In genomic region chr17:82459936-82460335, GRCh38 we compare ENCODE assay signal across 8 cellular contexts. TPM values are rescaled to one million over a fixed set of nuclear protein-coding genes. Genes with fewer than 3 reads are reported as not detected.
DNase-seq lines count a peak whose midpoint lies in the region; ATAC-seq, FAIRE-seq and TF ChIP-seq lines count a peak whose summit lies in the region.
"Not testable (repeated sequence)": the region's sequence is repeated elsewhere in the genome, so short reads cannot be mapped to it uniquely, and the experiment has no call there.

No MANE protein-coding gene starts in this region.

- H3K4me1 ChIP-seq in BLaER1 treated with 17β-estradiol and CSF1 and Interleukin-3, amounts not matched to agents 10 nM and 100 nM = peaks cover 19 to 50% (median 31%) of the 10 kb centered on the region in 10 experiments
- H3K4me1 ChIP-seq in HUES64 (ENCODE audit: insufficient read depth, low read length); kidney (ENCODE audit: control insufficient read depth in 1 of 2, insufficient read depth in 1 of 2, low read depth in 1 of 2, low read length in 2 of 2): not testable (repeated sequence)
- H3K4me1 ChIP-seq in SK-N-SH (ENCODE audit: control insufficient read depth in 1 of 2, insufficient read depth in 2 of 2, low read depth in 1 of 2, low read length in 1 of 2) = peaks cover 5 to 11% of the 10 kb centered on the region in 2 experiments; a peak in 3 of 4 replicates
- peaks cover 65 to 79% of the 10 kb centered on the region in 2 experiments for H3K4me1 ChIP-seq in K562 (replicated peaks in 1 of 2; ENCODE audit: control insufficient read depth in 2 of 2, insufficient read depth in 2 of 2, low read length in 2 of 2)

- TF ChIP-seq POLR2A in K562 (conservative IDR thresholded peaks at IDR 0.05) = not testable (repeated sequence)

- H2AFZ ChIP-seq in SK-N-SH (ENCODE audit: low read depth); K562 (ENCODE audit: low read depth, low read length): not testable (repeated sequence)

- H3K4me3 Mint-ChIP-seq in activated CD8-positive, alpha-beta T cell treated with anti-CD3 and anti-CD28 coated beads, Interleukin-2, amount 10 ng/mL, durations not matched to agents 7 days and 5 days = peak overlapping the region; percentile 94
- peak overlapping the region; percentile 95 for H3K4me3 Mint-ChIP-seq in neural crest cell
- peak overlapping the region; percentile 5 for H3K4me3 Mint-ChIP-seq in stimulated activated naive CD8-positive, alpha-beta T cell treated with anti-CD3 and anti-CD28 coated beads, Interleukin-15, Interleukin-2, amounts not matched to agents 100 ng/mL and 50 ng/mL, for 24 hours

- not testable (repeated sequence) for FAIRE-seq in K562 (lab: Jason Lieb, UNC); kidney (lab: Jason Lieb, UNC)

- H3K27ac Mint-ChIP-seq in activated CD8-positive, alpha-beta T cell treated with anti-CD3 and anti-CD28 coated beads, Interleukin-2, amount 10 ng/mL, durations not matched to agents 7 days and 5 days; neural crest cell (ENCODE audit: unreplicated experiment); stimulated activated naive CD8-positive, alpha-beta T cell treated with anti-CD3 and anti-CD28 coated beads, Interleukin-15, Interleukin-2, amounts not matched to agents 100 ng/mL and 50 ng/mL, for 24 hours: not testable (repeated sequence)

- H3K9me3 Mint-ChIP-seq in activated CD8-positive, alpha-beta T cell treated with anti-CD3 and anti-CD28 coated beads, Interleukin-2, amount 10 ng/mL, durations not matched to agents 7 days and 5 days (ENCODE audit: insufficient read depth); neural crest cell; stimulated activated naive CD8-positive, alpha-beta T cell treated with anti-CD3 and anti-CD28 coated beads, Interleukin-15, Interleukin-2, amounts not matched to agents 100 ng/mL and 50 ng/mL, for 24 hours: not testable (repeated sequence)

- peak overlapping the region; percentile 80 to 99 (median 90); a peak in 18 of 20 replicates for H3K4me3 ChIP-seq in BLaER1 treated with 17β-estradiol and CSF1 and Interleukin-3, amounts not matched to agents 10 nM and 100 nM
- H3K4me3 ChIP-seq in HUES64 (ENCODE audit: low read length) = peak overlapping the region; percentile 78; the same call in 1 of the 2 replicates
- H3K4me3 ChIP-seq in SK-N-SH (ENCODE audit: low read depth in 2 of 2, low read length in 1 of 2) = peak overlapping the region in 1 of 2 experiments; percentile 92; a peak in 2 of 4 replicates
- H3K4me3 ChIP-seq in K562 = peak overlapping the region; percentile 83
- not testable (repeated sequence) for H3K4me3 ChIP-seq in kidney (ENCODE audit: low read length in 2 of 2)

- H3K9me1 ChIP-seq in K562 (ENCODE audit: control insufficient read depth, insufficient read depth, low read length) = not testable (repeated sequence)

- H3K4me1 Mint-ChIP-seq in activated CD8-positive, alpha-beta T cell treated with anti-CD3 and anti-CD28 coated beads, Interleukin-2, amount 10 ng/mL, durations not matched to agents 7 days and 5 days (ENCODE audit: low read depth) = peaks cover 41% of the 10 kb centered on the region
- peaks cover 17% of the 10 kb centered on the region for H3K4me1 Mint-ChIP-seq in neural crest cell
- H3K4me1 Mint-ChIP-seq in stimulated activated naive CD8-positive, alpha-beta T cell treated with anti-CD3 and anti-CD28 coated beads, Interleukin-15, Interleukin-2, amounts not matched to agents 100 ng/mL and 50 ng/mL, for 24 hours (ENCODE audit: low read depth) = peaks cover 26% of the 10 kb centered on the region

- H3K36me3 Mint-ChIP-seq in activated CD8-positive, alpha-beta T cell treated with anti-CD3 and anti-CD28 coated beads, Interleukin-2, amount 10 ng/mL, durations not matched to agents 7 days and 5 days (ENCODE audit: low read depth) = peaks cover 60% of the 10 kb centered on the region
- not testable (repeated sequence) for H3K36me3 Mint-ChIP-seq in neural crest cell (ENCODE audit: low read depth)
- peaks cover 26% of the 10 kb centered on the region for H3K36me3 Mint-ChIP-seq in stimulated activated naive CD8-positive, alpha-beta T cell treated with anti-CD3 and anti-CD28 coated beads, Interleukin-15, Interleukin-2, amounts not matched to agents 100 ng/mL and 50 ng/mL, for 24 hours (ENCODE audit: low read depth)

- POLR2A ChIA-PET in SK-N-SH (lab: Yijun Ruan, JAX) = not testable (repeated sequence)
- POLR2A ChIA-PET in activated CD8-positive, alpha-beta T cell treated with anti-CD3 and anti-CD28 coated beads, Interleukin-2, amount 10 ng/mL, durations not matched to agents 7 days and 5 days (lab: Charles Lee) = interaction anchor here (0.7 to 2.1 kb wide), 3 partner anchors 11 to 216 kb away, joined by 4 to 12 read pairs (median 4); no protein-coding TSS in a partner anchor
- POLR2A ChIA-PET in K562 (lab: Yijun Ruan, JAX) = interaction anchor here (0.6 to 1.0 kb wide), 3 partner anchors 8 to 13 kb away, joined by 3 read pairs; no protein-coding TSS in a partner anchor

- peak overlapping the region; percentile 82 to 96 (median 90) for H3K4me2 ChIP-seq in BLaER1 treated with 17β-estradiol and CSF1 and Interleukin-3, amounts not matched to agents 10 nM and 100 nM
- H3K4me2 ChIP-seq in SK-N-SH = peak overlapping the region; percentile 94
- H3K4me2 ChIP-seq in K562 (ENCODE audit: insufficient read depth, low read length) = peak overlapping the region; percentile 89

- not testable (repeated sequence) for BruUV-seq in K562 (replicated peaks; lab: Mats Ljungman, UMichigan)

- not testable (repeated sequence) for TF ChIP-seq EP300 in SK-N-SH (IDR thresholded peaks at IDR 0.05; ENCODE audit: borderline replicate concordance in 1 of 2, low read depth in 1 of 2, low read length in 1 of 2); K562 (IDR thresholded peaks at IDR 0.05; ENCODE audit: low read length)

- peaks cover 0 to 13% (median 2%) of the 10 kb centered on the region in 11 experiments; a peak in 12 of 22 replicates for H3K9me3 ChIP-seq in BLaER1 treated with 17β-estradiol and CSF1 and Interleukin-3, amounts not matched to agents 10 nM and 100 nM (replicated peaks in 1 of 11)
- H3K9me3 ChIP-seq in HUES64 (ENCODE audit: insufficient read depth, low read depth, low read length); SK-N-SH; K562 (replicated peaks; ENCODE audit: control insufficient read depth, insufficient read depth, low read depth, low read length); kidney (ENCODE audit: control insufficient read depth in 1 of 2, low read length in 2 of 2): not testable (repeated sequence)

- DNase-seq in SK-N-SH; activated CD8-positive, alpha-beta T cell treated with anti-CD3 and anti-CD28 coated beads, Interleukin-2, amount 10 ng/mL, durations not matched to agents 7 days and 5 days; K562 (ENCODE audit: extremely low read depth in 1 of 4, low spot score in 3 of 4); neural crest cell (ENCODE audit: low read depth, low spot score): not testable (repeated sequence)
- DNase-seq in kidney = peak; percentile 45

- intact Hi-C loops in K562 (cut with micrococcal nuclease) (loop anchor here (5.0 kb wide), 2 partner anchors 32 to 92 kb away; no protein-coding TSS in a partner anchor), kidney (cut with DNase I) (loop anchor here (10.0 kb wide), 1 partner anchor 115 kb away; no protein-coding TSS in a partner anchor)

- H4K20me1 ChIP-seq in BLaER1 treated with 17β-estradiol and CSF1 and Interleukin-3, amounts not matched to agents 10 nM and 100 nM = peaks cover 7 to 56% (median 35%) of the 10 kb centered on the region in 11 experiments; a peak in 17 of 22 replicates
- H4K20me1 ChIP-seq in SK-N-SH (ENCODE audit: insufficient read depth); K562 (replicated peaks; ENCODE audit: control insufficient read depth, insufficient read depth, low read length): not testable (repeated sequence)

- not testable (repeated sequence) for H3K9me2 ChIP-seq in SK-N-SH

- WGBS in HUES64 = 97% methylated on average over 9 of the region's 9 CpGs
- 93% methylated on average over 9 of the region's 9 CpGs for WGBS in SK-N-SH (ENCODE audit: low lambda C conversion rate)
- WGBS in K562 (ENCODE audit: insufficient coverage, low coverage, missing lambda C conversion rate) = 80% methylated on average over 9 of the region's 9 CpGs

- not testable (repeated sequence) for TF ChIP-seq RAD21 in SK-N-SH (IDR thresholded peaks at IDR 0.05; ENCODE audit: low read length); K562 (CRISPR knock-in tag; conservative IDR thresholded peaks at IDR 0.05 in 1 of 2, IDR thresholded peaks at IDR 0.05 in 1 of 2)

- H3F3A ChIP-seq in SK-N-SH (replicated peaks; ENCODE audit: insufficient read depth) = not testable (repeated sequence)

- H3K9ac ChIP-seq in BLaER1 treated with 17β-estradiol and CSF1 and Interleukin-3, amounts not matched to agents 10 nM and 100 nM = peak overlapping the region; percentile 94 to 99 (median 97); a peak in 21 of 22 replicates
- not testable (repeated sequence) for H3K9ac ChIP-seq in HUES64 (ENCODE audit: low read depth, low read length); kidney (ENCODE audit: low read length in 2 of 2)
- H3K9ac ChIP-seq in SK-N-SH = peak overlapping the region; percentile 95; the same call in 1 of the 2 replicates
- peak overlapping the region; percentile 46 to 96; a peak in 2 of 4 replicates for H3K9ac ChIP-seq in K562 (ENCODE audit: insufficient read depth in 1 of 2, low read depth in 2 of 2, low read length in 2 of 2)

- H3K27me3 ChIP-seq in BLaER1 treated with 17β-estradiol and CSF1 and Interleukin-3, amounts not matched to agents 10 nM and 100 nM; HUES64 (ENCODE audit: insufficient read depth, low read length); SK-N-SH (ENCODE audit: insufficient read depth); K562 (ENCODE audit: control insufficient read depth in 2 of 2, insufficient read depth in 2 of 2, low read length in 2 of 2): not testable (repeated sequence)

- TF ChIP-seq CTCF in SK-N-SH (IDR thresholded peaks at IDR 0.05); K562 (IDR thresholded peaks at IDR 0.05 in 2 of 3, conservative IDR thresholded peaks at IDR 0.05 in 1 of 3; ENCODE audit: insufficient read depth in 2 of 3, low read depth in 1 of 3, low read length in 3 of 3); kidney (IDR thresholded peaks at IDR 0.05; ENCODE audit: borderline replicate concordance, extremely low read depth, insufficient read depth); neural crest cell (conservative IDR thresholded peaks at IDR 0.05): not testable (repeated sequence)

- ATAC-seq in activated CD8-positive, alpha-beta T cell treated with anti-CD3 and anti-CD28 coated beads, Interleukin-2, amount 10 ng/mL, durations not matched to agents 7 days and 5 days; K562: not testable (repeated sequence)

- peak overlapping the region in 4 of 11 experiments; percentile 95 to 99 (median 98); a peak in 4 of 22 replicates for H3K27ac ChIP-seq in BLaER1 treated with 17β-estradiol and CSF1 and Interleukin-3, amounts not matched to agents 10 nM and 100 nM
- not testable (repeated sequence) for H3K27ac ChIP-seq in HUES64 (ENCODE audit: low read depth, low read length); SK-N-SH (ENCODE audit: low read depth in 2 of 2, low read length in 1 of 2); K562 (ENCODE audit: extremely low read depth, low read depth, low read length); kidney (ENCODE audit: low read depth in 2 of 2, low read length in 2 of 2)

- peaks cover 28% of the 10 kb centered on the region for H3K79me2 ChIP-seq in SK-N-SH (ENCODE audit: insufficient read depth)
- H3K79me2 ChIP-seq in K562 (ENCODE audit: control insufficient read depth, insufficient read depth, low read length) = peaks cover 61% of the 10 kb centered on the region

- not testable (repeated sequence) for H3K27me3 Mint-ChIP-seq in activated CD8-positive, alpha-beta T cell treated with anti-CD3 and anti-CD28 coated beads, Interleukin-2, amount 10 ng/mL, durations not matched to agents 7 days and 5 days (ENCODE audit: low read depth); neural crest cell (ENCODE audit: low read depth); stimulated activated naive CD8-positive, alpha-beta T cell treated with anti-CD3 and anti-CD28 coated beads, Interleukin-15, Interleukin-2, amounts not matched to agents 100 ng/mL and 50 ng/mL, for 24 hours

- CTCF ChIA-PET in SK-N-SH (lab: Yijun Ruan, JAX) = interaction anchor here (1.5 kb wide), 1 partner anchor 29 kb away, joined by 4 read pairs; no protein-coding TSS in a partner anchor
- CTCF ChIA-PET in activated CD8-positive, alpha-beta T cell treated with anti-CD3 and anti-CD28 coated beads, Interleukin-2, amount 10 ng/mL, durations not matched to agents 7 days and 5 days (lab: Charles Lee) = interaction anchor here (1.0 kb wide), 1 partner anchor 91 kb away, joined by 3 read pairs; no protein-coding TSS in a partner anchor
- CTCF ChIA-PET in K562 (lab: Yijun Ruan, JAX; ENCODE audit: low intra/inter-chr PET ratio) = not testable (repeated sequence)

- peaks cover 51 to 58% (median 52%) of the 10 kb centered on the region in 11 experiments for H3K36me3 ChIP-seq in BLaER1 treated with 17β-estradiol and CSF1 and Interleukin-3, amounts not matched to agents 10 nM and 100 nM
- H3K36me3 ChIP-seq in HUES64 (ENCODE audit: insufficient read depth, low read length) = peaks cover 46% of the 10 kb centered on the region
- peaks cover 26 to 28% of the 10 kb centered on the region in 2 experiments for H3K36me3 ChIP-seq in SK-N-SH (replicated peaks in 1 of 2; ENCODE audit: control insufficient read depth in 1 of 2, insufficient read depth in 2 of 2, low read length in 1 of 2)
- H3K36me3 ChIP-seq in K562 (ENCODE audit: control insufficient read depth, insufficient read depth, low read length) = peaks cover 49% of the 10 kb centered on the region
- peaks cover 10 to 28% of the 10 kb centered on the region in 2 donors for H3K36me3 ChIP-seq in kidney (ENCODE audit: control insufficient read depth in 1 of 2, insufficient read depth in 2 of 2, low read length in 2 of 2)

- in situ Hi-C loops in K562 (cut with MboI) = not testable (repeated sequence)

RNA-seq across cellular contexts. Expression of gene NARF, which starts 1.4 kb away (rescaled TPM):
- 79.8 TPM for polyA plus RNA-seq in HUES64 (2013, experiment 1 of 2)
- 85.3 TPM for polyA plus RNA-seq in HUES64 (2013, experiment 2 of 2)
- polyA plus RNA-seq in SK-N-SH (2012; rRNA removed) (128 and 130 TPM in 2 replicates), K562 (2011; rRNA removed) (396 and 423 TPM in 2 replicates), K562 (2014; fragmentation: Illumina TruSeq; extraction: Trizol) (218 and 257 TPM in 2 replicates), K562 (2014; fragmentation: Nextera tagmentation; extraction: Ambion mirVana) (100 to 1,000 TPM in 1 of 2 experiments, 10 to 100 TPM in 1; 60.4 to 114 TPM), K562 (2014; rRNA removed) (250 and 261 TPM in 2 replicates), kidney (ENCODE audit: insufficient read depth, low read depth, low replicate concordance) (29.1 TPM)
- 90.6 and 112 TPM in 2 replicates for polyA plus RNA-seq in SK-N-SH (2012; cell fraction: cytosol; rRNA removed)
- polyA plus RNA-seq in SK-N-SH (2012; cell fraction: nucleus; rRNA removed) = 222 and 289 TPM in 2 replicates
- 100 to 1,000 TPM; 112 to 114 TPM for total RNA-seq in activated CD8-positive, alpha-beta T cell treated with anti-CD3 and anti-CD28 coated beads, Interleukin-2, amount 10 ng/mL, durations not matched to agents 7 days and 5 days
- total RNA-seq in K562 (2011; cell fraction: chromatin; rRNA removed; ENCODE audit: low replicate concordance) = 547 and 619 TPM in 2 replicates
- total RNA-seq in K562 (2011; cell fraction: nucleolus; rRNA removed) = 271 and 284 TPM in 2 replicates
- total RNA-seq in K562 (2011; cell fraction: nucleoplasm; rRNA removed) = 322 TPM in 2 replicates
- total RNA-seq in K562 (2014; rRNA removed) (132 and 145 TPM in 2 replicates), K562 (2014; rRNA removed; fragmentation: Illumina TruSeq; extraction: Trizol) (101 and 104 TPM in 2 replicates), K562 (2015; rRNA removed; fragmentation: Illumina TruSeq; extraction: Trizol) (84.1 and 89.0 TPM in 2 replicates), K562 (2021) (272 and 273 TPM in 2 replicates), kidney (45.8 TPM), neural crest cell (73.3 and 84.2 TPM in 2 replicates)
- polyA plus RNA-seq in K562 (2011; cell fraction: cytosol; rRNA removed) = 406 and 485 TPM in 2 replicates
- 513 and 551 TPM in 2 replicates for polyA plus RNA-seq in K562 (2011; cell fraction: nucleus; rRNA removed)
- polyA plus RNA-seq in K562 (2012) = 317 and 446 TPM in 2 replicates
- 234 and 254 TPM in 2 replicates for polyA minus RNA-seq in K562 (2011; rRNA and poly(A)+ RNA removed)
- polyA minus RNA-seq in K562 (2011; cell fraction: cytosol; rRNA and poly(A)+ RNA removed) = 143 and 160 TPM in 2 replicates
- polyA minus RNA-seq in K562 (2011; cell fraction: nucleus; rRNA and poly(A)+ RNA removed) = 73.8 and 104 TPM in 2 replicates

RNA-seq across cellular contexts. Expression of gene CYBC1, which starts 9.4 kb away (rescaled TPM):
- 44.8 TPM for polyA plus RNA-seq in HUES64 (2013, experiment 1 of 2)
- 37.8 TPM for polyA plus RNA-seq in HUES64 (2013, experiment 2 of 2)
- polyA plus RNA-seq in SK-N-SH (2012; rRNA removed) (160 and 165 TPM in 2 replicates), K562 (2011; rRNA removed) (49.9 TPM in 2 replicates), K562 (2014; fragmentation: Illumina TruSeq; extraction: Trizol) (68.5 and 74.8 TPM in 2 replicates), K562 (2014; fragmentation: Nextera tagmentation; extraction: Ambion mirVana) (1 to 10 TPM; 1.3 to 3.8 TPM), K562 (2014; rRNA removed) (64.3 and 64.8 TPM in 2 replicates), kidney (ENCODE audit: insufficient read depth, low read depth, low replicate concordance) (38.2 TPM)
- 97.3 and 115 TPM in 2 replicates for polyA plus RNA-seq in SK-N-SH (2012; cell fraction: cytosol; rRNA removed)
- 403 and 584 TPM in 2 replicates for polyA plus RNA-seq in SK-N-SH (2012; cell fraction: nucleus; rRNA removed)
- 100 to 1,000 TPM; 220 to 247 TPM for total RNA-seq in activated CD8-positive, alpha-beta T cell treated with anti-CD3 and anti-CD28 coated beads, Interleukin-2, amount 10 ng/mL, durations not matched to agents 7 days and 5 days
- total RNA-seq in K562 (2011; cell fraction: chromatin; rRNA removed; ENCODE audit: low replicate concordance) = 155 and 369 TPM in 2 replicates
- 226 and 254 TPM in 2 replicates for total RNA-seq in K562 (2011; cell fraction: nucleolus; rRNA removed)
- 195 and 197 TPM in 2 replicates for total RNA-seq in K562 (2011; cell fraction: nucleoplasm; rRNA removed)
- total RNA-seq in K562 (2014; rRNA removed) (51.8 and 54.5 TPM in 2 replicates), K562 (2014; rRNA removed; fragmentation: Illumina TruSeq; extraction: Trizol) (29.5 and 35.8 TPM in 2 replicates), K562 (2015; rRNA removed; fragmentation: Illumina TruSeq; extraction: Trizol) (47.8 and 50.1 TPM in 2 replicates), K562 (2021) (71.4 and 71.8 TPM in 2 replicates), kidney (139 TPM), neural crest cell (111 and 115 TPM in 2 replicates)
- polyA plus RNA-seq in K562 (2011; cell fraction: cytosol; rRNA removed) = 58.3 and 104 TPM in 2 replicates
- 149 and 242 TPM in 2 replicates for polyA plus RNA-seq in K562 (2011; cell fraction: nucleus; rRNA removed)
- 74.7 and 93.3 TPM in 2 replicates for polyA plus RNA-seq in K562 (2012)
- polyA minus RNA-seq in K562 (2011; rRNA and poly(A)+ RNA removed) = 17.2 and 36.1 TPM in 2 replicates
- 32.9 and 43.7 TPM in 2 replicates for polyA minus RNA-seq in K562 (2011; cell fraction: cytosol; rRNA and poly(A)+ RNA removed)
- polyA minus RNA-seq in K562 (2011; cell fraction: nucleus; rRNA and poly(A)+ RNA removed) = 56.5 and 68.9 TPM in 2 replicates

RNA-seq across cellular contexts. Expression of gene OGFOD3, which starts 41.5 kb away (rescaled TPM):
- polyA plus RNA-seq in HUES64 (2013, experiment 1 of 2) = 13.6 TPM
- 14.3 TPM for polyA plus RNA-seq in HUES64 (2013, experiment 2 of 2)
- polyA plus RNA-seq in SK-N-SH (2012; rRNA removed) (57.1 and 68.2 TPM in 2 replicates), K562 (2011; rRNA removed) (23.8 and 31.8 TPM in 2 replicates), K562 (2014; fragmentation: Illumina TruSeq; extraction: Trizol) (18.3 and 23.3 TPM in 2 replicates), K562 (2014; fragmentation: Nextera tagmentation; extraction: Ambion mirVana) (1 to 10 TPM in 1 of 2 experiments, under 1 TPM in 1; 0.69 to 1.8 TPM), K562 (2014; rRNA removed) (33.3 and 34.5 TPM in 2 replicates), kidney (ENCODE audit: insufficient read depth, low read depth, low replicate concordance) (27.8 TPM)
- polyA plus RNA-seq in SK-N-SH (2012; cell fraction: cytosol; rRNA removed) = 38.7 and 54.7 TPM in 2 replicates
- polyA plus RNA-seq in SK-N-SH (2012; cell fraction: nucleus; rRNA removed) = 67.2 and 94.3 TPM in 2 replicates
- 10 to 100 TPM; 25.2 to 28.0 TPM for total RNA-seq in activated CD8-positive, alpha-beta T cell treated with anti-CD3 and anti-CD28 coated beads, Interleukin-2, amount 10 ng/mL, durations not matched to agents 7 days and 5 days
- total RNA-seq in K562 (2011; cell fraction: chromatin; rRNA removed; ENCODE audit: low replicate concordance) = 39.5 and 85.3 TPM in 2 replicates
- 68.9 and 71.6 TPM in 2 replicates for total RNA-seq in K562 (2011; cell fraction: nucleolus; rRNA removed)
- total RNA-seq in K562 (2011; cell fraction: nucleoplasm; rRNA removed) = 53.3 and 56.9 TPM in 2 replicates
- total RNA-seq in K562 (2014; rRNA removed) (34.7 and 44.7 TPM in 2 replicates), K562 (2014; rRNA removed; fragmentation: Illumina TruSeq; extraction: Trizol) (8.9 and 12.3 TPM in 2 replicates), K562 (2015; rRNA removed; fragmentation: Illumina TruSeq; extraction: Trizol) (18.0 and 18.9 TPM in 2 replicates), K562 (2021) (40.5 and 43.6 TPM in 2 replicates), kidney (36.1 TPM), neural crest cell (33.3 and 35.6 TPM in 2 replicates)
- polyA plus RNA-seq in K562 (2011; cell fraction: cytosol; rRNA removed) = 43.8 and 57.1 TPM in 2 replicates
- 27.5 and 35.1 TPM in 2 replicates for polyA plus RNA-seq in K562 (2011; cell fraction: nucleus; rRNA removed)
- polyA plus RNA-seq in K562 (2012) = 31.5 and 39.2 TPM in 2 replicates
- polyA minus RNA-seq in K562 (2011; rRNA and poly(A)+ RNA removed) = 15.2 and 19.6 TPM in 2 replicates
- polyA minus RNA-seq in K562 (2011; cell fraction: cytosol; rRNA and poly(A)+ RNA removed) = 27.3 and 39.2 TPM in 2 replicates
- polyA minus RNA-seq in K562 (2011; cell fraction: nucleus; rRNA and poly(A)+ RNA removed) = 8.6 and 12.7 TPM in 2 replicates

RNA-seq across cellular contexts. Expression of gene HEXD, which starts 41.8 kb away (rescaled TPM):
- 17.5 TPM for polyA plus RNA-seq in HUES64 (2013, experiment 1 of 2)
- polyA plus RNA-seq in HUES64 (2013, experiment 2 of 2) = 16.3 TPM
- polyA plus RNA-seq in SK-N-SH (2012; rRNA removed) = 38.8 and 43.1 TPM in 2 replicates
- 10.8 and 18.1 TPM in 2 replicates for polyA plus RNA-seq in SK-N-SH (2012; cell fraction: cytosol; rRNA removed)
- polyA plus RNA-seq in SK-N-SH (2012; cell fraction: nucleus; rRNA removed) = 328 and 454 TPM in 2 replicates
- 10 to 100 TPM; 47.6 to 53.6 TPM for total RNA-seq in activated CD8-positive, alpha-beta T cell treated with anti-CD3 and anti-CD28 coated beads, Interleukin-2, amount 10 ng/mL, durations not matched to agents 7 days and 5 days
- 73.7 and 159 TPM in 2 replicates for total RNA-seq in K562 (2011; cell fraction: chromatin; rRNA removed; ENCODE audit: low replicate concordance)
- total RNA-seq in K562 (2011; cell fraction: nucleolus; rRNA removed) = 83.4 and 88.2 TPM in 2 replicates
- total RNA-seq in K562 (2011; cell fraction: nucleoplasm; rRNA removed) = 65.7 and 67.2 TPM in 2 replicates
- 10.5 and 12.3 TPM in 2 replicates for total RNA-seq in K562 (2014; rRNA removed)
- 5.3 and 6.7 TPM in 2 replicates for total RNA-seq in K562 (2014; rRNA removed; fragmentation: Illumina TruSeq; extraction: Trizol)
- 8.3 and 10.0 TPM in 2 replicates for total RNA-seq in K562 (2015; rRNA removed; fragmentation: Illumina TruSeq; extraction: Trizol)
- 16.9 and 17.5 TPM in 2 replicates for total RNA-seq in K562 (2021)
- 20.0 and 22.3 TPM in 2 replicates for polyA plus RNA-seq in K562 (2011; rRNA removed)
- 9.6 and 16.9 TPM in 2 replicates for polyA plus RNA-seq in K562 (2011; cell fraction: cytosol; rRNA removed)
- 208 and 322 TPM in 2 replicates for polyA plus RNA-seq in K562 (2011; cell fraction: nucleus; rRNA removed)
- polyA plus RNA-seq in K562 (2012) = 13.2 and 23.9 TPM in 2 replicates
- polyA plus RNA-seq in K562 (2014; fragmentation: Illumina TruSeq; extraction: Trizol) = 8.7 and 10.9 TPM in 2 replicates
- polyA plus RNA-seq in K562 (2014; fragmentation: Nextera tagmentation; extraction: Ambion mirVana) = 1 to 10 TPM; 1.0 TPM
- 21.9 and 25.3 TPM in 2 replicates for polyA plus RNA-seq in K562 (2014; rRNA removed)
- polyA minus RNA-seq in K562 (2011; rRNA and poly(A)+ RNA removed) = 6.1 and 7.1 TPM in 2 replicates
- polyA minus RNA-seq in K562 (2011; cell fraction: cytosol; rRNA and poly(A)+ RNA removed) = 5.5 and 6.5 TPM in 2 replicates
- polyA minus RNA-seq in K562 (2011; cell fraction: nucleus; rRNA and poly(A)+ RNA removed) = 28.3 and 30.8 TPM in 2 replicates
- 39.2 TPM for total RNA-seq in kidney
- polyA plus RNA-seq in kidney (ENCODE audit: insufficient read depth, low read depth, low replicate concordance) = 42.0 TPM
- total RNA-seq in neural crest cell = 47.8 and 48.5 TPM in 2 replicates

RNA-seq across cellular contexts. Expression of gene FOXK2, which starts 59.6 kb away (rescaled TPM):
- 37.5 TPM for polyA plus RNA-seq in HUES64 (2013, experiment 1 of 2)
- polyA plus RNA-seq in HUES64 (2013, experiment 2 of 2) = 48.9 TPM
- polyA plus RNA-seq in SK-N-SH (2012; rRNA removed) (33.6 and 36.4 TPM in 2 replicates), K562 (2011; rRNA removed) (47.2 and 52.2 TPM in 2 replicates), K562 (2014; fragmentation: Illumina TruSeq; extraction: Trizol) (56.1 and 65.8 TPM in 2 replicates), K562 (2014; fragmentation: Nextera tagmentation; extraction: Ambion mirVana) (1 to 10 TPM; 3.0 to 4.2 TPM), K562 (2014; rRNA removed) (39.6 and 41.9 TPM in 2 replicates), kidney (ENCODE audit: insufficient read depth, low read depth, low replicate concordance) (13.5 TPM)
- polyA plus RNA-seq in SK-N-SH (2012; cell fraction: cytosol; rRNA removed) = 21.3 and 29.9 TPM in 2 replicates
- 43.8 and 54.0 TPM in 2 replicates for polyA plus RNA-seq in SK-N-SH (2012; cell fraction: nucleus; rRNA removed)
- total RNA-seq in activated CD8-positive, alpha-beta T cell treated with anti-CD3 and anti-CD28 coated beads, Interleukin-2, amount 10 ng/mL, durations not matched to agents 7 days and 5 days = 10 to 100 TPM; 62.3 to 65.3 TPM
- 166 and 251 TPM in 2 replicates for total RNA-seq in K562 (2011; cell fraction: chromatin; rRNA removed; ENCODE audit: low replicate concordance)
- 125 and 127 TPM in 2 replicates for total RNA-seq in K562 (2011; cell fraction: nucleolus; rRNA removed)
- total RNA-seq in K562 (2011; cell fraction: nucleoplasm; rRNA removed) = 127 and 131 TPM in 2 replicates
- total RNA-seq in K562 (2014; rRNA removed) (41.5 and 56.9 TPM in 2 replicates), K562 (2014; rRNA removed; fragmentation: Illumina TruSeq; extraction: Trizol) (41.2 and 44.1 TPM in 2 replicates), K562 (2015; rRNA removed; fragmentation: Illumina TruSeq; extraction: Trizol) (52.0 and 52.4 TPM in 2 replicates), K562 (2021) (86.0 and 93.2 TPM in 2 replicates), kidney (37.9 TPM), neural crest cell (84.3 and 92.2 TPM in 2 replicates)
- 38.3 and 50.0 TPM in 2 replicates for polyA plus RNA-seq in K562 (2011; cell fraction: cytosol; rRNA removed)
- polyA plus RNA-seq in K562 (2011; cell fraction: nucleus; rRNA removed) = 35.3 and 49.9 TPM in 2 replicates
- polyA plus RNA-seq in K562 (2012) = 36.6 and 41.2 TPM in 2 replicates
- polyA minus RNA-seq in K562 (2011; rRNA and poly(A)+ RNA removed) = 40.7 and 56.5 TPM in 2 replicates
- polyA minus RNA-seq in K562 (2011; cell fraction: cytosol; rRNA and poly(A)+ RNA removed) = 73.7 and 76.9 TPM in 2 replicates
- 35.9 and 60.9 TPM in 2 replicates for polyA minus RNA-seq in K562 (2011; cell fraction: nucleus; rRNA and poly(A)+ RNA removed)

Comparison
In these comparisons a context has a peak if more than half of its experiments do, and no peak if none do; other contexts are left out.
1. H3K4me3 Mint-ChIP-seq: peak in every context shown above with its lines; median percentile 95 in neural crest cell; 94 in activated CD8-positive, alpha-beta T cell treated with anti-CD3 and anti-CD28 coated beads, Interleukin-2, amount 10 ng/mL, durations not matched to agents 7 days and 5 days; 5 in stimulated activated naive CD8-positive, alpha-beta T cell treated with anti-CD3 and anti-CD28 coated beads, Interleukin-15, Interleukin-2, amounts not matched to agents 100 ng/mL and 50 ng/mL, for 24 hours.